ENCODE assay signal across 1 cellular context in genomic region chr10:126013489-126014281, GRCh38.
TF ChIP-seq lines count a peak whose summit lies in the region.

No MANE protein-coding gene starts in this region.

TF ChIP-seq in GM12878, 131 proteins besides CTCF, POLR2A, EP300 and RAD21 (continued from another document):
- no peak for TF ChIP-seq HSF1 (IDR thresholded peaks at IDR 0.05; ENCODE audit: low read depth, low read length)
- no peak for TF ChIP-seq ASH2L (IDR thresholded peaks at IDR 0.05; ENCODE audit: borderline replicate concordance, low read depth)
- no peak for TF ChIP-seq CREB1 (IDR thresholded peaks at IDR 0.05; ENCODE audit: low read depth)
- no peak for TF ChIP-seq SREBF1 (IDR thresholded peaks at IDR 0.05; ENCODE audit: low read length)
- TF ChIP-seq SMARCA5 (IDR thresholded peaks at IDR 0.05), result no peak
- TF ChIP-seq EED (IDR thresholded peaks at IDR 0.05; ENCODE audit: low read depth), result 0 out of 2 replicates have a peak, but pooled peaks have one; percentile 30
- no peak for TF ChIP-seq IKZF2 (IDR thresholded peaks at IDR 0.05)
- TF ChIP-seq JUNB (IDR thresholded peaks at IDR 0.05), result peak; percentile 25; the same call in 1 of the 2 replicates
- no peak for TF ChIP-seq MXI1 (IDR thresholded peaks at IDR 0.05; ENCODE audit: low read depth, low read length)
- TF ChIP-seq SMC3 (IDR thresholded peaks at IDR 0.05; ENCODE audit: borderline replicate concordance, low read length), result peak; percentile 13; the same call in 1 of the 2 replicates
- TF ChIP-seq GABPA (IDR thresholded peaks at IDR 0.05; ENCODE audit: low read depth), result no peak
- TF ChIP-seq NR2F1 (conservative IDR thresholded peaks at IDR 0.05), result no peak
- TF ChIP-seq RFX5 (IDR thresholded peaks at IDR 0.05; ENCODE audit: low read depth, low read length), result no peak
- no peak for TF ChIP-seq MYC (IDR thresholded peaks at IDR 0.05; ENCODE audit: insufficient read depth, insufficient read length, insufficient replicate concordance, low read length, severe bottlenecking)
- no peak for TF ChIP-seq PKNOX1 (IDR thresholded peaks at IDR 0.05)
- no peak for TF ChIP-seq PRDM15 (CRISPR knock-in tag; IDR thresholded peaks at IDR 0.05)
